8 cellular contexts compared by ENCODE assay signal in genomic region chr13:114118763-114119123, GRCh38. TPM values are rescaled to one million over a fixed set of nuclear protein-coding genes. Genes with fewer than 3 reads are reported as not detected.
DNase-seq lines count a peak whose midpoint lies in the region; ATAC-seq and TF ChIP-seq lines count a peak whose summit lies in the region.

No MANE protein-coding gene starts in this region.

- H3K9me3 ChIP-seq in A673 (ENCODE audit: low read depth, low read length, poor library complexity, severe bottlenecking) (no peaks in the 10 kb centered on the region), HUES6 (ENCODE audit: control insufficient read depth, insufficient read depth, low read depth, low read length) (no peaks in the 10 kb centered on the region), ectodermal cell (ENCODE audit: control insufficient read depth, low read length) (no peaks in the 10 kb centered on the region), mucosa of stomach (ENCODE audit: control insufficient read depth, low read length) (no peaks in the 10 kb centered on the region)

- intact Hi-C loops in A673 (cut with micrococcal nuclease; ENCODE audit: unreplicated experiment), result loop anchor here (10.0 kb wide), 1 partner anchor 54 kb away; no protein-coding TSS in a partner anchor

- CTCF ChIA-PET in A673 (lab: Charles Lee), result no interaction called here

- 41% methylated on average over 4 to 6 of the region's 6 CpGs for WGBS in ectodermal cell, 2 experiments

- no peaks in the 10 kb centered on the region for H3K36me3 ChIP-seq in A673 (ENCODE audit: insufficient read depth, low read length, poor library complexity, severe bottlenecking)
- 0 out of 2 replicates have a peak, but pooled peaks cover 3% of the 10 kb centered on the region for H3K36me3 ChIP-seq in HUES6 (ENCODE audit: control insufficient read depth, insufficient read depth, low read length)
- H3K36me3 ChIP-seq in ectodermal cell (ENCODE audit: control insufficient read depth, insufficient read depth, low read length), result no peaks in the 10 kb centered on the region
- no peaks in the 10 kb centered on the region for H3K36me3 ChIP-seq in mucosa of stomach (ENCODE audit: control insufficient read depth, insufficient read depth, low read length)

- BruUV-seq in A673 (replicated peaks; lab: Mats Ljungman, UMichigan), result no TSS peak

- H3K4me3 ChIP-seq in A673 (ENCODE audit: low read depth, low read length, poor library complexity, severe bottlenecking), result peak overlapping the region; percentile 13
- peak overlapping the region; percentile 35; the same call in 1 of the 2 replicates for H3K4me3 ChIP-seq in HUES6 (ENCODE audit: low read depth, low read length)
- H3K4me3 ChIP-seq in ectodermal cell (ENCODE audit: insufficient read depth, low read depth, low read length), result no peak overlapping the region
- no peak overlapping the region for H3K4me3 ChIP-seq in mucosa of stomach (ENCODE audit: low read length)

- peaks cover 49% of the 10 kb centered on the region for H3K4me1 ChIP-seq in A673 (ENCODE audit: insufficient read depth, low read length, poor library complexity, severe bottlenecking)
- peaks cover 54% of the 10 kb centered on the region for H3K4me1 ChIP-seq in HUES6 (ENCODE audit: control insufficient read depth, insufficient read depth, low read length)
- peaks cover 26% of the 10 kb centered on the region for H3K4me1 ChIP-seq in ectodermal cell (ENCODE audit: control insufficient read depth, insufficient read depth, low read length)
- H3K4me1 ChIP-seq in mucosa of stomach (ENCODE audit: control insufficient read depth, insufficient read depth, low read length), result peaks cover 24% of the 10 kb centered on the region

- no peak for TF ChIP-seq CTCF in A673 (conservative IDR thresholded peaks at IDR 0.05; ENCODE audit: low read depth, low read length)

- POLR2A ChIA-PET in A673 (lab: Charles Lee; ENCODE audit: low non-redundant PET), result no interaction called here

- peak; percentile 43 for DNase-seq in A673 (ENCODE audit: low spot score)
- no peak for DNase-seq in stimulated activated CD4-positive, alpha-beta T cell treated with anti-CD3 and anti-CD28 coated beads, Interleukin-4, amount 100 ng/mL, for 4 hours
- DNase-seq in Ammon's horn (ENCODE audit: low spot score), result no peak

- no peaks in the 10 kb centered on the region for H3K27me3 ChIP-seq in A673 (replicated peaks; ENCODE audit: insufficient read depth, low read depth, low read length, poor library complexity)
- no peaks in the 10 kb centered on the region for H3K27me3 ChIP-seq in HUES6 (ENCODE audit: control insufficient read depth, insufficient read depth, low read length)
- H3K27me3 ChIP-seq in ectodermal cell (ENCODE audit: control insufficient read depth, insufficient read depth, low read length, poor library complexity, severe bottlenecking), result no peaks in the 10 kb centered on the region
- peaks cover 3% of the 10 kb centered on the region for H3K27me3 ChIP-seq in mucosa of stomach (ENCODE audit: control insufficient read depth, insufficient read depth, low read length)

- H3K27ac ChIP-seq in A673 (ENCODE audit: low read depth, low read length, poor library complexity, severe bottlenecking), result peak overlapping the region; percentile 74
- peak overlapping the region; percentile 90; the same call in 1 of the 2 replicates for H3K27ac ChIP-seq in HUES6 (ENCODE audit: low read depth, low read length)
- peak overlapping the region; percentile 82 for H3K27ac ChIP-seq in ectodermal cell (ENCODE audit: insufficient read depth, low read depth, low read length, poor library complexity, severe bottlenecking)

- H3K9ac ChIP-seq in HUES6 (ENCODE audit: low read length) (peak overlapping the region; percentile 74), mucosa of stomach (ENCODE audit: low read length) (peak overlapping the region; percentile 39)

- ATAC-seq in HG03432 (IDR thresholded peaks at IDR 0.05; ENCODE audit: unreplicated experiment), result no peak
- ATAC-seq in GM18909 (IDR thresholded peaks at IDR 0.05; ENCODE audit: poor library complexity, unreplicated experiment), result no peak

RNA-seq across cellular contexts. Expression of gene RASA3, which starts 13.7 kb away (rescaled TPM):
- 22.1 and 24.1 TPM in 2 replicates for total RNA-seq in A673 (2021)
- 10.6 TPM for polyA plus RNA-seq in ectodermal cell (2013, experiment 1 of 4)
- polyA plus RNA-seq in ectodermal cell (2013, experiment 2 of 4), result 11.1 TPM
- polyA plus RNA-seq in ectodermal cell (2013, experiment 3 of 4), result 11.0 TPM
- 11.8 TPM for polyA plus RNA-seq in ectodermal cell (2013, experiment 4 of 4)

Comparison
In these comparisons a context has a peak if more than half of its experiments do, and no peak if none do; other contexts are left out.
1. H3K4me3 ChIP-seq: peak in A673 (single experiment) and HUES6 (single experiment); none in ectodermal cell (single experiment) and mucosa of stomach (single experiment).
2. Peak in every context shown above with its lines, with median percentiles within 50 percentile points of each other: H3K27ac ChIP-seq.